ENCODE assay signal across 22 cellular contexts in the genomic region with DNA sequence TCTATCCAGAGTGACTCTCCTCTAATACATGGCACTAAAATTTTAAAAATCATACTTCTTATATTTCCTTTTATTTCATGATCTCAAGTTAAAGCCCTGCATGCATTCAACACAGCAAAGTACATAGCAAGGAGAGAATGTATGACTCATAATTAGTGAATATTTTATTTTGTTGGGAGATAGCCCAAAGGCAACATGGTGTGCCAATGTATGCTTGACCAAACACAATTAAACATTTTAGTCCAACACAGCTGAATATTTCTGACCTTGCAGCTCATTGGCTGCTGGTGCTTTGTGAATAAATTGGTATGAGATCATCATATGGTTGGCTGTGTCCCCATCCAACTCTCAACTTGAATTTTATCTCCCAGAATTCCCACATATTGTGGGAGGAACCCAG.
DNase-seq lines count a peak whose midpoint lies in the region; ATAC-seq and TF ChIP-seq lines count a peak whose summit lies in the region.
"Had no signal": no experiment of that assay in that cellular context is flagged by ENCODE, and none has a peak within 500 bp of the region (broad histone marks: within the 10 kb centered on the region; RNA-seq: fewer than 3 reads in every experiment).

No MANE protein-coding gene starts in this region.

- H3K4me3 ChIP-seq in BJ (ENCODE audit: low read depth, low read length): no peak overlapping the region
- H3K4me3 ChIP-seq: BLaER1, HAP-1 had no signal

- H3K27ac Mint-ChIP-seq in chondrocyte (ENCODE audit: unreplicated experiment) (peak overlapping the region; percentile 83), osteocyte (ENCODE audit: unreplicated experiment) (peak overlapping the region; percentile 76)
- H3K27ac Mint-ChIP-seq: stimulated activated effector memory CD8-positive, alpha-beta T cell treated with anti-CD3 and anti-CD28 coated beads, Interleukin-12 subunit alpha, Interleukin-12 subunit beta, amount 100 ng/mL, for 72 hours; type B pancreatic cell had no signal

- POLR2A ChIA-PET in BJ (lab: Charles Lee): interaction anchor here (0.7 kb wide), 1 partner anchor 540 kb away, joined by 3 read pairs; no protein-coding TSS in a partner anchor

- TF ChIP-seq CTCF in BJ (IDR thresholded peaks at IDR 0.05; ENCODE audit: insufficient read depth, low read depth, low read length) (no peak), chondrocyte (IDR thresholded peaks at IDR 0.05) (no peak), osteocyte (IDR thresholded peaks at IDR 0.05) (no peak), omental fat pad (IDR thresholded peaks at IDR 0.05) (no peak)

- H3K36me3 ChIP-seq in BJ (ENCODE audit: control insufficient read depth, insufficient read depth, low read length): no peaks in the 10 kb centered on the region
- H3K36me3 ChIP-seq: BLaER1, HAP-1 had no signal

- H3K9me3 Mint-ChIP-seq in chondrocyte (ENCODE audit: low read depth) (peaks cover 19% of the 10 kb centered on the region), osteocyte (ENCODE audit: unreplicated experiment) (peaks cover 14% of the 10 kb centered on the region)
- H3K9me3 Mint-ChIP-seq: type B pancreatic cell had no signal

- DNase-seq in BJ (ENCODE audit: low read depth) (peak; percentile 57), NCI-H446 treated with DMSO at 0.1 percent for 48 hours (lab: John Stamatoyannopoulos, UW) (peak; percentile 37), chondrocyte (ENCODE audit: low spot score) (no peak), osteocyte (ENCODE audit: extremely low spot score, unreplicated experiment) (no peak), NOMO-1 (lab: John Stamatoyannopoulos, UW; ENCODE audit: unreplicated experiment in 2 of 2) (no peak), NCI-H2029 (lab: John Stamatoyannopoulos, UW) (no peak), omental fat pad (ENCODE audit: low spot score) (no peak)
- no peak for DNase-seq in activated CD4-positive, CD25-positive, alpha-beta regulatory T cell (lab: John Stamatoyannopoulos, UW)
- DNase-seq: activated CD8-positive, alpha-beta memory T cell treated with anti-CD3 and anti-CD28 coated beads for 24 hours; activated effector memory CD4-positive, alpha-beta T cell treated with Interleukin-2 at 50 U/mL for 16 hours; aorta; DMS153; effector memory CD4-positive, alpha-beta T cell; KBM-7; mesendoderm; NCI-H1417 treated with DMSO at 0.1 percent for 48 hours had no signal

- CTCF ChIA-PET in BJ (lab: Yijun Ruan, JAX): no interaction called here

- no peak for ATAC-seq in omental fat pad (ENCODE audit: low FRiP score)
- ATAC-seq: sciatic nerve; stimulated activated effector memory CD8-positive, alpha-beta T cell treated with anti-CD3 and anti-CD28 coated beads, Interleukin-12 subunit alpha, Interleukin-12 subunit beta, amount 100 ng/mL, for 72 hours had no signal

- H3K4me1 Mint-ChIP-seq in chondrocyte (ENCODE audit: low read depth) (peaks cover 52% of the 10 kb centered on the region), osteocyte (ENCODE audit: unreplicated experiment) (peaks cover 55% of the 10 kb centered on the region)
- H3K4me1 Mint-ChIP-seq: neural crest cell; stimulated activated effector memory CD8-positive, alpha-beta T cell treated with anti-CD3 and anti-CD28 coated beads, Interleukin-12 subunit alpha, Interleukin-12 subunit beta, amount 100 ng/mL, for 72 hours had no signal

- H3K4me3 Mint-ChIP-seq in chondrocyte (ENCODE audit: unreplicated experiment) (no peak overlapping the region), osteocyte (ENCODE audit: unreplicated experiment) (no peak overlapping the region)
- H3K4me3 Mint-ChIP-seq: neural crest cell; stimulated activated effector memory CD8-positive, alpha-beta T cell treated with anti-CD3 and anti-CD28 coated beads, Interleukin-12 subunit alpha, Interleukin-12 subunit beta, amount 100 ng/mL, for 72 hours; type B pancreatic cell had no signal

- H3K36me3 Mint-ChIP-seq in chondrocyte (ENCODE audit: low read depth): peaks cover 7% of the 10 kb centered on the region
- H3K36me3 Mint-ChIP-seq in osteocyte (ENCODE audit: unreplicated experiment): peaks cover 7% of the 10 kb centered on the region
- H3K36me3 Mint-ChIP-seq: stimulated activated effector memory CD8-positive, alpha-beta T cell treated with anti-CD3 and anti-CD28 coated beads, Interleukin-12 subunit alpha, Interleukin-12 subunit beta, amount 100 ng/mL, for 72 hours; type B pancreatic cell had no signal

- H3K27me3 ChIP-seq in BJ (ENCODE audit: control insufficient read depth, insufficient read depth, low read length): no peaks in the 10 kb centered on the region
- H3K27me3 ChIP-seq: BLaER1 had no signal

- H3K27me3 Mint-ChIP-seq in chondrocyte (ENCODE audit: low read depth): no peaks in the 10 kb centered on the region
- no peaks in the 10 kb centered on the region for H3K27me3 Mint-ChIP-seq in osteocyte (ENCODE audit: unreplicated experiment)

Comparison
In these comparisons a context has a peak if more than half of its experiments do, and no peak if none do; other contexts are left out.
1. DNase-seq: peak in BJ (single experiment) and NCI-H446 treated with DMSO at 0.1 percent for 48 hours (single experiment); none in chondrocyte (single experiment), osteocyte (single experiment), activated CD4-positive, CD25-positive, alpha-beta regulatory T cell (0 of 4), NOMO-1 (0 of 2), NCI-H2029 (single experiment) and omental fat pad (single experiment).